25 cellular contexts compared by ENCODE assay signal in genomic region chr11:84812351-84813083, GRCh38.
DNase-seq lines count a peak whose midpoint lies in the region; ATAC-seq, FAIRE-seq and TF ChIP-seq lines count a peak whose summit lies in the region.
"Had no signal": no experiment of that assay in that cellular context is flagged by ENCODE, and none has a peak within 500 bp of the region (broad histone marks: within the 10 kb centered on the region; RNA-seq: fewer than 3 reads in every experiment).

No MANE protein-coding gene starts in this region.

- no peak overlapping the region for H2AFZ ChIP-seq in mesenchymal stem cell (ENCODE audit: low read depth, low read length)

- H4K91ac ChIP-seq in mesenchymal stem cell (ENCODE audit: low read length): no peak overlapping the region

- H3K4ac ChIP-seq in mesenchymal stem cell (ENCODE audit: low read depth in 1 of 2, low read length in 2 of 2): no peak overlapping the region

- intact Hi-C loops in dorsolateral prefrontal cortex (cut with DNase I): no loop called here

- TF ChIP-seq CTCF in dorsolateral prefrontal cortex (IDR thresholded peaks at IDR 0.05 in 54 of 56, conservative IDR thresholded peaks at IDR 0.05 in 2 of 56; ENCODE audit: low read depth in 1 of 56, partially characterized antibody in 56 of 56) (no peak), suprapubic skin (IDR thresholded peaks at IDR 0.05) (no peak)

- no peak overlapping the region for H3K4me3 ChIP-seq in dorsolateral prefrontal cortex
- H3K4me3 ChIP-seq in mesenchymal stem cell (ENCODE audit: insufficient read depth in 1 of 2, low read depth in 1 of 2, low read length in 2 of 2): no peak overlapping the region
- H3K4me3 ChIP-seq in suprapubic skin: no peak overlapping the region
- H3K4me3 ChIP-seq: lower lobe of right lung, right lobe of liver, tibial artery had no signal

- FAIRE-seq in GM12892 (lab: Jason Lieb, UNC): no peak
- FAIRE-seq: kidney had no signal

- no peak overlapping the region for H4K8ac ChIP-seq in mesenchymal stem cell (ENCODE audit: low read length)

- H3K14ac ChIP-seq in mesenchymal stem cell (ENCODE audit: low read length in 2 of 2): no peak overlapping the region

- peak overlapping the region in 53 of 59 donors; percentile 15 to 82 (median 69) for H3K27ac ChIP-seq in dorsolateral prefrontal cortex
- H3K27ac ChIP-seq in mesenchymal stem cell (ENCODE audit: low read length, poor library complexity, severe bottlenecking): no peak overlapping the region
- H3K27ac ChIP-seq in suprapubic skin: no peak overlapping the region
- H3K27ac ChIP-seq: C4-2B, lower lobe of right lung, right lobe of liver, tibial artery, WERI-Rb-1 had no signal

- no peak overlapping the region for H2AK5ac ChIP-seq in mesenchymal stem cell (ENCODE audit: low read length, severe bottlenecking)

- no peak overlapping the region for H2BK5ac ChIP-seq in mesenchymal stem cell (ENCODE audit: low read depth, low read length, poor library complexity, severe bottlenecking)

- H3K27me3 ChIP-seq in dorsolateral prefrontal cortex: no peaks in the 10 kb centered on the region
- no peaks in the 10 kb centered on the region for H3K27me3 ChIP-seq in mesenchymal stem cell (ENCODE audit: control insufficient read depth in 1 of 2, insufficient read depth in 1 of 2, low read length in 2 of 2)
- H3K27me3 ChIP-seq in suprapubic skin: no peaks in the 10 kb centered on the region
- H3K27me3 ChIP-seq: right lobe of liver, tibial artery had no signal

- H3K4me1 ChIP-seq in mesenchymal stem cell (ENCODE audit: control insufficient read depth, insufficient read depth, low read depth, low read length) (no peaks in the 10 kb centered on the region), suprapubic skin (no peaks in the 10 kb centered on the region)
- H3K4me1 ChIP-seq: lower lobe of right lung, right lobe of liver, tibial artery had no signal

- H3K9ac ChIP-seq in mesenchymal stem cell (ENCODE audit: low read length): no peak overlapping the region

- DNase-seq in DMS 273 treated with DMSO at 0.1 percent for 48 hours (lab: John Stamatoyannopoulos, UW): peak; percentile 50
- peak; percentile 52 for DNase-seq in NCI-H526 treated with DMSO at 0.1 percent for 48 hours (lab: John Stamatoyannopoulos, UW)
- peak in 1 of 10 donors; percentile 39 for DNase-seq in dorsolateral prefrontal cortex
- peak; percentile 2 for DNase-seq in mesenchymal stem cell
- DNase-seq in SKM-1 (lab: John Stamatoyannopoulos, UW; ENCODE audit: unreplicated experiment): no peak
- DNase-seq in suprapubic skin (ENCODE audit: low spot score in 2 of 2): no peak
- no peak for DNase-seq in GM12892 (ENCODE audit: insufficient read length)
- DNase-seq: activated CD4-positive, alpha-beta T cell treated with anti-CD3 and anti-CD28 coated beads, Interleukin-2, amount 50 U/mL, for 1 hour; activated CD8-positive, alpha-beta memory T cell treated with anti-CD3 and anti-CD28 coated beads, Interleukin-2, amount 10 ng/mL, durations not matched to agents 7 days and 5 days; activated naive CD4-positive, alpha-beta T cell treated with anti-CD3 and anti-CD28 coated beads, Interleukin-2, amount 50 U/mL, for 16 hours; cerebellar nuclear complex; effector memory CD4-positive, alpha-beta T cell; EL; erythroblast; HCEC 1CT; kidney; lower lobe of right lung; NCI-H2029 treated with DMSO at 0.1 percent for 48 hours; right lobe of liver; stimulated activated CD4-positive, alpha-beta T cell treated with anti-CD3 and anti-CD28 coated beads, Interleukin-4, amount 100 ng/mL, for 4 hours; T-helper 9 cell; tibial artery; WERI-Rb-1 had no signal

- no peak for TF ChIP-seq EP300 in suprapubic skin (IDR thresholded peaks at IDR 0.05)

- no peak overlapping the region for H3K4me2 ChIP-seq in mesenchymal stem cell (ENCODE audit: low read length, poor library complexity, severe bottlenecking)

- H3K79me1 ChIP-seq in mesenchymal stem cell (replicated peaks; ENCODE audit: low read length, poor library complexity, severe bottlenecking): no peaks in the 10 kb centered on the region

- H3K36me3 ChIP-seq in mesenchymal stem cell (ENCODE audit: control insufficient read depth in 1 of 2, insufficient read depth in 2 of 2, low read depth in 1 of 2, low read length in 2 of 2) (no peaks in the 10 kb centered on the region), suprapubic skin (no peaks in the 10 kb centered on the region)
- H3K36me3 ChIP-seq: lower lobe of right lung, right lobe of liver, tibial artery, WERI-Rb-1 had no signal

- H3K9me3 ChIP-seq in mesenchymal stem cell (ENCODE audit: control insufficient read depth, low read length) (peaks cover 5% of the 10 kb centered on the region), suprapubic skin (no peaks in the 10 kb centered on the region)
- H3K9me3 ChIP-seq: lower lobe of right lung, right lobe of liver, tibial artery had no signal

- WGBS in mesenchymal stem cell: 79% methylated on average over 3 of the region's 4 CpGs
- 55% methylated on average over 4 of the region's 4 CpGs for WGBS in suprapubic skin

- no peak overlapping the region for H2BK120ac ChIP-seq in mesenchymal stem cell (ENCODE audit: low read depth, low read length)

- no peak for ATAC-seq in HG03135 (IDR thresholded peaks at IDR 0.05; ENCODE audit: unreplicated experiment)
- ATAC-seq: activated CD8-positive, alpha-beta memory T cell treated with anti-CD3 and anti-CD28 coated beads, Interleukin-2, amount 10 ng/mL, durations not matched to agents 7 days and 5 days; lower lobe of right lung; right lobe of liver had no signal

- TF ChIP-seq POLR2A in suprapubic skin (IDR thresholded peaks at IDR 0.05): no peak
- no peak for TF ChIP-seq POLR2A in GM12892 (IDR thresholded peaks at IDR 0.05; ENCODE audit: low read depth, low read length)

- H2BK12ac ChIP-seq in mesenchymal stem cell (ENCODE audit: low read length in 2 of 2): no peak overlapping the region

- H3K18ac ChIP-seq in mesenchymal stem cell (ENCODE audit: low read depth in 1 of 2, low read length in 2 of 2): no peak overlapping the region

- H3K23ac ChIP-seq in mesenchymal stem cell (ENCODE audit: low read length in 2 of 2): no peak overlapping the region

- no peak overlapping the region for H2BK15ac ChIP-seq in mesenchymal stem cell (ENCODE audit: low read depth, poor library complexity, severe bottlenecking)

Comparison
In these comparisons a context has a peak if more than half of its experiments do, and no peak if none do; other contexts are left out.
1. DNase-seq: peak in DMS 273 treated with DMSO at 0.1 percent for 48 hours (single experiment), NCI-H526 treated with DMSO at 0.1 percent for 48 hours (single experiment) and mesenchymal stem cell (single experiment); none in SKM-1 (single experiment), suprapubic skin (0 of 2) and GM12892 (single experiment).
2. H3K27ac ChIP-seq: peak in dorsolateral prefrontal cortex (53 of 59); none in mesenchymal stem cell (single experiment) and suprapubic skin (single experiment).